8 cellular contexts compared by ENCODE assay signal in genomic region chr2:218397502-218398436, GRCh38. TPM values are rescaled to one million over a fixed set of nuclear protein-coding genes. Genes with fewer than 3 reads are reported as not detected.
DNase-seq lines count a peak whose midpoint lies in the region; ATAC-seq, FAIRE-seq and TF ChIP-seq lines count a peak whose summit lies in the region.

No MANE protein-coding gene starts in this region.

- TF ChIP-seq CTCF in liver (IDR thresholded peaks at IDR 0.05; ENCODE audit: low read depth, low read length, missing input control) = no peak

- peak; percentile 59 for FAIRE-seq in TTC549 (lab: Jason Lieb, UNC)

- in situ Hi-C loops in Caki2 (cut with HindIII; ENCODE audit: low pct_unique_long_range_greater_than_20kb, low sequenced_read_pairs) = no loop called here

- peaks cover 72% of the 10 kb centered on the region for H3K4me1 Mint-ChIP-seq in dendritic cell treated with granulocyte-macrophage colony-stimulating factor and Interleukin-4, amounts not matched to agents 40 ng/mL and 50 ng/mL, for 4 days (ENCODE audit: low read depth)
- peaks cover 71% of the 10 kb centered on the region for H3K4me1 Mint-ChIP-seq in stimulated activated naive CD8-positive, alpha-beta T cell treated with anti-CD3 and anti-CD28 coated beads, Interleukin-15, amount 100 ng/mL, for 72 hours

- peak overlapping the region; percentile 74 to 91 (median 75) for H3K4me3 ChIP-seq in liver (ENCODE audit: low read depth in 1 of 3, low read length in 3 of 3)

- H3K27ac ChIP-seq in liver (ENCODE audit: low read depth in 1 of 2, low read length in 2 of 2) = peak overlapping the region; percentile 99

- H3K27ac Mint-ChIP-seq in dendritic cell treated with granulocyte-macrophage colony-stimulating factor and Interleukin-4, amounts not matched to agents 40 ng/mL and 50 ng/mL, for 4 days = peak overlapping the region; percentile 96
- H3K27ac Mint-ChIP-seq in stimulated activated naive CD8-positive, alpha-beta T cell treated with anti-CD3 and anti-CD28 coated beads, Interleukin-15, amount 100 ng/mL, for 72 hours = peak overlapping the region; percentile 40 to 86

- no peaks in the 10 kb centered on the region for H3K27me3 Mint-ChIP-seq in dendritic cell treated with granulocyte-macrophage colony-stimulating factor and Interleukin-4, amounts not matched to agents 40 ng/mL and 50 ng/mL, for 4 days
- no peaks in the 10 kb centered on the region for H3K27me3 Mint-ChIP-seq in stimulated activated naive CD8-positive, alpha-beta T cell treated with anti-CD3 and anti-CD28 coated beads, Interleukin-15, amount 100 ng/mL, for 72 hours

- H3K9ac ChIP-seq in liver (ENCODE audit: low read depth in 1 of 2, low read length in 2 of 2) = peak overlapping the region; percentile 66 to 96

- H3K9me3 ChIP-seq in liver (ENCODE audit: control insufficient read depth in 4 of 4, low read length in 3 of 4) = no peaks in the 10 kb centered on the region

- H3K27me3 ChIP-seq in liver (ENCODE audit: control insufficient read depth in 4 of 4, insufficient read depth in 4 of 4, low read length in 3 of 4) = no peaks in the 10 kb centered on the region

- DNase-seq in Caki2 (ENCODE audit: low read depth) (peak; percentile 96), NAMALWA (ENCODE audit: low spot score) (peak; percentile 67), middle frontal gyrus (ENCODE audit: extremely low spot score, low spot score) (no peak)
- peak; percentile 58 to 76 for DNase-seq in stimulated activated naive CD8-positive, alpha-beta T cell treated with anti-CD3 and anti-CD28 coated beads, Interleukin-15, amount 100 ng/mL, for 72 hours

- H3K36me3 Mint-ChIP-seq in dendritic cell treated with granulocyte-macrophage colony-stimulating factor and Interleukin-4, amounts not matched to agents 40 ng/mL and 50 ng/mL, for 4 days (ENCODE audit: low read depth) = peaks cover 54% of the 10 kb centered on the region

- no peaks in the 10 kb centered on the region for H3K9me3 Mint-ChIP-seq in dendritic cell treated with granulocyte-macrophage colony-stimulating factor and Interleukin-4, amounts not matched to agents 40 ng/mL and 50 ng/mL, for 4 days
- H3K9me3 Mint-ChIP-seq in stimulated activated naive CD8-positive, alpha-beta T cell treated with anti-CD3 and anti-CD28 coated beads, Interleukin-15, amount 100 ng/mL, for 72 hours = no peaks in the 10 kb centered on the region

- under 1% methylated on average over 46 of the region's 46 CpGs for WGBS in liver

- peaks cover 12 to 44% (median 40%) of the 10 kb centered on the region in 4 donors for H3K4me1 ChIP-seq in liver (ENCODE audit: control insufficient read depth in 4 of 4, insufficient read depth in 4 of 4, low read length in 3 of 4)

- peak overlapping the region; percentile 86 for H3K4me3 Mint-ChIP-seq in dendritic cell treated with granulocyte-macrophage colony-stimulating factor and Interleukin-4, amounts not matched to agents 40 ng/mL and 50 ng/mL, for 4 days
- peak overlapping the region; percentile 86 to 91 for H3K4me3 Mint-ChIP-seq in stimulated activated naive CD8-positive, alpha-beta T cell treated with anti-CD3 and anti-CD28 coated beads, Interleukin-15, amount 100 ng/mL, for 72 hours

- peak; percentile 20 for ATAC-seq in GM19452 (IDR thresholded peaks at IDR 0.05; ENCODE audit: unreplicated experiment)
- ATAC-seq in stimulated activated naive CD8-positive, alpha-beta T cell treated with anti-CD3 and anti-CD28 coated beads, Interleukin-15, amount 100 ng/mL, for 72 hours = peak; percentile 22

- intact Hi-C loops in dendritic cell treated with granulocyte-macrophage colony-stimulating factor and Interleukin-4, amounts not matched to agents 40 ng/mL and 50 ng/mL, for 4 days (cut with micrococcal nuclease) = no loop called here

- peaks cover 0 to 5% (median 3%) of the 10 kb centered on the region in 4 donors for H3K36me3 ChIP-seq in liver (ENCODE audit: control insufficient read depth in 4 of 4, insufficient read depth in 3 of 4, low read depth in 1 of 4, low read length in 3 of 4)

- TF ChIP-seq RAD21 in liver (IDR thresholded peaks at IDR 0.05) = no peak

TF ChIP-seq in liver, 16 proteins besides CTCF, POLR2A, EP300 and RAD21:
- TF ChIP-seq FOXA1 (IDR thresholded peaks at IDR 0.05) (no peak), TAF1 (conservative IDR thresholded peaks at IDR 0.05) (no peak), REST (IDR thresholded peaks at IDR 0.05) (no peak), EGR1 (IDR thresholded peaks at IDR 0.05; ENCODE audit: low read depth in 2 of 2) (peak in 1 of 2 donors; percentile 17), FOXA2 (IDR thresholded peaks at IDR 0.05) (no peak), JUND (IDR thresholded peaks at IDR 0.05) (no peak), SP1 (IDR thresholded peaks at IDR 0.05) (peak; percentile 28), ZBTB33 (IDR thresholded peaks at IDR 0.05) (no peak), HNF4G (IDR thresholded peaks at IDR 0.05) (no peak), HNF4A (conservative IDR thresholded peaks at IDR 0.05) (no peak), YY1 (IDR thresholded peaks at IDR 0.05) (peak; percentile 58), ATF3 (IDR thresholded peaks at IDR 0.05) (no peak), RXRA (IDR thresholded peaks at IDR 0.05) (peak; percentile 28 to 45), GABPA (IDR thresholded peaks at IDR 0.05 in 1 of 2, conservative IDR thresholded peaks at IDR 0.05 in 1 of 2) (peak in 1 of 2 donors; percentile 32), MAX (IDR thresholded peaks at IDR 0.05) (peak; percentile 64), NR2F2 (IDR thresholded peaks at IDR 0.05) (peak; percentile 93)

RNA-seq across cellular contexts. Expression of gene CTDSP1, which starts 1.9 kb away (rescaled TPM):
- total RNA-seq in Caki2 (2014; rRNA removed; shearing (Covaris generic); ENCODE audit: low replicate concordance) = 53.8 and 73.6 TPM in 2 replicates
- 10 to 100 TPM; 46.6 to 66.5 TPM for total RNA-seq in liver
- 10 to 100 TPM; 38.3 to 76.5 TPM for polyA plus RNA-seq in liver

RNA-seq across cellular contexts. Expression of gene SLC11A1, which starts 15.7 kb away (rescaled TPM):
- 1.4 and 3.0 TPM in 2 replicates for total RNA-seq in Caki2 (2014; rRNA removed; shearing (Covaris generic); ENCODE audit: low replicate concordance)
- 10 to 100 TPM in 1 of 2 donors, 1 to 10 TPM in 1; 1.4 to 23.0 TPM for total RNA-seq in liver
- 1 to 10 TPM; 2.7 to 3.8 TPM for polyA plus RNA-seq in liver

RNA-seq across cellular contexts. Expression of gene VIL1, which starts 21.2 kb away (rescaled TPM):
- total RNA-seq in Caki2 (2014; rRNA removed; shearing (Covaris generic); ENCODE audit: low replicate concordance) = not detected in 2 replicates
- total RNA-seq in liver = 10 to 100 TPM; 42.3 to 72.0 TPM
- polyA plus RNA-seq in liver = 10 to 100 TPM; 16.4 to 21.0 TPM

RNA-seq across cellular contexts. Expression of gene CATIP, which starts 41.1 kb away (rescaled TPM):
- 0.57 and 3.2 TPM in 2 replicates for total RNA-seq in Caki2 (2014; rRNA removed; shearing (Covaris generic); ENCODE audit: low replicate concordance)
- not detected for total RNA-seq in liver
- under 1 TPM; 0.05 to 0.35 TPM for polyA plus RNA-seq in liver

Comparison
In these comparisons a context has a peak if more than half of its experiments do, and no peak if none do; other contexts are left out.
1. RNA of gene VIL1, which starts 21.2 kb away (total RNA-seq): 42.3 to 72.0 TPM in liver; not detected in Caki2; every median in the first group is over 10 times any median in the second.